Comparison of ENCODE assay signal across 11 cellular contexts in genomic region chr2:3217646-3218045, GRCh38.
"Had no signal": no experiment of that assay in that cellular context is flagged by ENCODE, and none has a peak within 500 bp of the region (broad histone marks: within the 10 kb centered on the region; RNA-seq: fewer than 3 reads in every experiment).

No MANE protein-coding gene starts in this region.

- H3K27me3 Mint-ChIP-seq: activated CD4-positive, alpha-beta T cell treated with anti-CD3 and anti-CD28 coated beads, Interleukin-2, amount 10 ng/mL, durations not matched to agents 7 days and 5 days; stimulated activated naive CD8-positive, alpha-beta T cell treated with anti-CD3 and anti-CD28 coated beads, Interleukin-15, Interleukin-2, amounts not matched to agents 100 ng/mL and 50 ng/mL, for 24 hours had no signal

- H3K36me3 ChIP-seq: SJSA1 had no signal

- H3K9me3 ChIP-seq: SJSA1, testis had no signal

- ATAC-seq: heart left ventricle, left lobe of liver had no signal

- H3K4me3 Mint-ChIP-seq: activated CD4-positive, alpha-beta T cell treated with anti-CD3 and anti-CD28 coated beads, Interleukin-2, amount 10 ng/mL, durations not matched to agents 7 days and 5 days; nephron progenitor cell; stimulated activated naive CD8-positive, alpha-beta T cell treated with anti-CD3 and anti-CD28 coated beads, Interleukin-15, Interleukin-2, amounts not matched to agents 100 ng/mL and 50 ng/mL, for 24 hours had no signal

- H3K27me3 ChIP-seq: heart left ventricle, SJSA1, testis had no signal

- H3K27ac Mint-ChIP-seq: activated CD4-positive, alpha-beta T cell treated with anti-CD3 and anti-CD28 coated beads, Interleukin-2, amount 10 ng/mL, durations not matched to agents 7 days and 5 days; nephron progenitor cell had no signal

- DNase-seq: activated CD4-positive, alpha-beta T cell treated with anti-CD3 and anti-CD28 coated beads, Interleukin-2, amount 10 ng/mL, durations not matched to agents 7 days and 5 days; anterior cingulate cortex; foreskin melanocyte; heart left ventricle; nephron progenitor cell; stimulated activated CD4-positive, alpha-beta T cell treated with anti-CD3 and anti-CD28 coated beads, Interleukin-12 subunit alpha, Interleukin-12 subunit beta, amount 100 ng/mL, for 4 hours; testis had no signal

- H3K4me1 ChIP-seq: heart left ventricle, SJSA1, testis had no signal

- H3K4me3 ChIP-seq: heart left ventricle, SJSA1, testis had no signal

- H3K27ac ChIP-seq: heart left ventricle, SJSA1, testis, VCaP had no signal
